In the genomic region with DNA sequence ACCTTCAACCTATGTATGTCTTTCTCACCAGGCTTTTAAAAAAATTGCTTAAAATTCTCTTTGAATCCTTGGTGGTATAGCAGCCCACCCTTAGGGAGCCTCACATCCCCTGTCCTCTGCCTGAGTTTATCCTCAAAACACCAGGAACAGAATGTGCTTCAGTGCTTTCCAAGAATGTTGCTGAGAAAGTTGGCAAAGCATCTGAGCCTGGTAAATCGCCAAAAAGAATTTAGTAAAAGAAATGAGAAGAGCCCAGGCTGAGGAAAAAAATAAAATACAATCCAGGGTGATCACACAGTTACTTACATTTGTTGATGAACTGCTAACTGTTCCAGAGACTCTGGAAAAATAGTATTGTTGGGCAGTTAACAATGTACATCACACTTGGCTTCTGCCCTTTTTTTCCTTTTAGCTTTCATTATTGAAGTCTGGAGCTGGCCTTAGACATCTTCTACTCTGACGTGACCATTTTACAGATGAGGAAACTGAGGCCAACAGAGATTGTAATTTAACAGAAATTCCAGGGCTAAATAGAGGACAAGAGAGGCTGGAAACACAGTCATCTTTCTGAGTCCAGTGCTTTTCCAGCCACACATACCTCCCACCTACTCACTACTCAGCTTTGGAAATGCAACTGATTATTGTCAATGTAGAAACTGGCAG, we compare ENCODE assay signal across 11 cellular contexts.
DNase-seq lines count a peak whose midpoint lies in the region; ATAC-seq and TF ChIP-seq lines count a peak whose summit lies in the region.
"Had no signal": no experiment of that assay in that cellular context is flagged by ENCODE, and none has a peak within 500 bp of the region (broad histone marks: within the 10 kb centered on the region; RNA-seq: fewer than 3 reads in every experiment).

No MANE protein-coding gene starts in this region.

- WGBS in aorta, 2 donors, result 0 to 8% methylated on average over 2 of the region's 2 CpGs

- no peaks in the 10 kb centered on the region for H3K36me3 ChIP-seq in aorta (ENCODE audit: control insufficient read depth in 1 of 2, insufficient read depth in 2 of 2, low read length in 1 of 2)

- H3K9me3 ChIP-seq in aorta (ENCODE audit: control insufficient read depth, low read length), result no peaks in the 10 kb centered on the region

- DNase-seq in astrocyte of the cerebellum (ENCODE audit: low read depth) (peak; percentile 81), glomerular visceral epithelial cell (ENCODE audit: extremely low spot score) (peak; percentile 50), omental fat pad (ENCODE audit: low spot score) (no peak), aorta (no peak), hepatic stellate cell (ENCODE audit: low spot score) (no peak), COLO668 (lab: John Stamatoyannopoulos, UW; ENCODE audit: unreplicated experiment) (no peak)
- DNase-seq in stimulated activated CD4-positive, alpha-beta T cell treated with anti-CD3 and anti-CD28 coated beads, Interleukin-4, amount 100 ng/mL, for 1 hour, result no peak
- DNase-seq: activated CD4-positive, alpha-beta memory T cell treated with anti-CD3 and anti-CD28 coated beads for 36 hours; DND-41; NCI-H82 had no signal

- TF ChIP-seq CTCF in astrocyte of the cerebellum (IDR thresholded peaks at IDR 0.05; ENCODE audit: low read depth, low read length, missing control alignments), result no peak
- TF ChIP-seq CTCF in omental fat pad (IDR thresholded peaks at IDR 0.05), result no peak

- in situ Hi-C loops in astrocyte of the cerebellum (cut with HindIII; ENCODE audit: low sequenced_read_pairs), result no loop called here

- peaks cover 0 to 10% of the 10 kb centered on the region in 2 donors for H3K4me1 ChIP-seq in aorta (ENCODE audit: control insufficient read depth in 1 of 2, insufficient read depth in 2 of 2, low read length in 2 of 2)

- no peaks in the 10 kb centered on the region for H3K27me3 ChIP-seq in aorta (ENCODE audit: control insufficient read depth in 1 of 2, insufficient read depth in 2 of 2, low read length in 1 of 2)

- ATAC-seq in omental fat pad (ENCODE audit: low FRiP score) (peak; percentile 73), aorta (ENCODE audit: low FRiP score) (peak; percentile 83)
- ATAC-seq: natural killer cell treated with Interleukin-12 subunit alpha and Interleukin-12 subunit beta and Interleukin-15 and Interleukin-18, amount 100 ng/mL, for 72 hours had no signal

- H3K27ac ChIP-seq in aorta (ENCODE audit: low read depth in 1 of 2, low read length in 2 of 2), result peak overlapping the region in 1 of 2 donors; percentile 97

- H3K4me3 ChIP-seq in astrocyte of the cerebellum (ENCODE audit: low read depth, low read length) (no peak overlapping the region), aorta (ENCODE audit: low read length in 2 of 2) (no peak overlapping the region)

- intact Hi-C loops in aorta (cut with DNase I), result loop anchor here (5.0 to 10.0 kb wide), 3 partner anchors 33 to 145 kb away; no protein-coding TSS in a partner anchor

Comparison
In these comparisons a context has a peak if more than half of its experiments do, and no peak if none do; other contexts are left out.
1. DNase-seq: peak in astrocyte of the cerebellum (single experiment) and glomerular visceral epithelial cell (single experiment); none in omental fat pad (single experiment), aorta (0 of 2), hepatic stellate cell (single experiment), stimulated activated CD4-positive, alpha-beta T cell treated with anti-CD3 and anti-CD28 coated beads, Interleukin-4, amount 100 ng/mL, for 1 hour (single experiment) and COLO668 (single experiment).